Comparison of ENCODE assay signal across 21 cellular contexts in the genomic region with DNA sequence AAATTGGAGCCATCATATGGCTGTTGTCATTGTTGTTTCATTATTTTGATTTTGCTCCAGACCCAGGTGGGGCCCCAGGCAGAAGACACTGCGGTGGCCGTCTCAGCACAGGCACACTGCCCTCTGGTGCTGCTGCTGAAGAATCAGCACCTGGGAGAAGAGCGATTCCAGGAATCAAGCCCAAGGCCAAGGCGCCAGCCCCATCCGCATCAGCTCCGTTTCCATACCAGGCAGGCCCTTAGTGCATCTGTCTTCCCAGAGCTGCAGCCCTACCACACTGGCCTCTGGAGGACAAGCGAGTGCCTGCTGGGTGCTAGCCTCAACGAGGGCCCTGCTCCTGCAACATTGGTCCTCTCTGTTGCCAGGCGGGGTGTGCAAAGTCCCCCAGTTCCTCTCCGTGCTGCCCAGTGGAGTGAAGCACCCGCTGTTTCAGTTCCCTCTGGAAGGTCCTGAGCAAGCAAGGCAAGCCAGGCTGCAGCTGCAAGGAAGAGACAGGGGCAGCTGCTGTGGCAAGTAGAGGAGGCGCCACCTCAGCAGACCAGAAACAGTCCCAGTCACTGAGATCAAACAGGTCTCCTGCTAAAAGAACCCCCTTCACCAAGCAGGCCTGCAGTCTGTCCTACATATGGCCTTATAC. TPM values are rescaled to one million over a fixed set of nuclear protein-coding genes. Genes with fewer than 3 reads are reported as not detected.
DNase-seq lines count a peak whose midpoint lies in the region; ATAC-seq, FAIRE-seq and TF ChIP-seq lines count a peak whose summit lies in the region.
"Had no signal": no experiment of that assay in that cellular context is flagged by ENCODE, and none has a peak within 500 bp of the region (broad histone marks: within the 10 kb centered on the region; RNA-seq: fewer than 3 reads in every experiment).

No MANE protein-coding gene starts in this region.

- peaks cover 32 to 49% (median 45%) of the 10 kb centered on the region in 4 experiments for H3K27me3 ChIP-seq in H1 (replicated peaks in 1 of 4; ENCODE audit: control insufficient read depth in 3 of 4, extremely low read depth in 1 of 4, insufficient read depth in 3 of 4, low read length in 3 of 4)

- peaks cover 2 to 8% of the 10 kb centered on the region in 2 experiments for H4K20me1 ChIP-seq in H1 (replicated peaks in 1 of 2; ENCODE audit: control insufficient read depth in 1 of 2, insufficient read depth in 2 of 2, low read length in 2 of 2)

- H3K27ac Mint-ChIP-seq in type B pancreatic cell, result no peak overlapping the region
- H3K27ac Mint-ChIP-seq: activated CD4-positive, alpha-beta T cell treated with anti-CD3 and anti-CD28 coated beads, Interleukin-2, amount 10 ng/mL, durations not matched to agents 24 days and 14 days; activated naive CD8-positive, alpha-beta T cell treated with anti-CD3 and anti-CD28 coated beads, Interleukin-2, amount 50 U/mL, for 24 hours; natural killer cell had no signal

- H3K23me2 ChIP-seq in H1 (ENCODE audit: low read depth, low read length), result peaks cover 14% of the 10 kb centered on the region; the same call in 1 of the 2 replicates

- TF ChIP-seq RAD21 in H1 (IDR thresholded peaks at IDR 0.05 in 1 of 2, conservative IDR thresholded peaks at IDR 0.05 in 1 of 2; ENCODE audit: low read depth in 2 of 2, low read length in 2 of 2), result peak; percentile 80 to 83

- H3K27ac ChIP-seq in H1 (ENCODE audit: low read depth, low read length), result no peak overlapping the region
- H3K27ac ChIP-seq: heart right ventricle, upper lobe of left lung had no signal

- H3K36me3 ChIP-seq in H1 (ENCODE audit: control insufficient read depth in 2 of 4, insufficient read depth in 4 of 4, low read length in 3 of 4), result no peaks in the 10 kb centered on the region; a peak in 1 of 8 replicates
- H3K36me3 ChIP-seq: HAP-1, heart right ventricle, upper lobe of left lung had no signal

- no peaks in the 10 kb centered on the region; a peak in 1 of 4 replicates for H3K9me3 ChIP-seq in H1 (ENCODE audit: insufficient read depth in 2 of 2, low read depth in 1 of 2, low read length in 1 of 2)
- H3K9me3 ChIP-seq: HAP-1, heart right ventricle, upper lobe of left lung had no signal

- no peak overlapping the region; the same call in 1 of the 2 replicates for H2BK5ac ChIP-seq in H1 (ENCODE audit: low read depth, low read length)

- no peak overlapping the region for H2BK120ac ChIP-seq in H1 (replicated peaks; ENCODE audit: low read depth, low read length)

- no peaks in the 10 kb centered on the region for H3K4me1 Mint-ChIP-seq in type B pancreatic cell (ENCODE audit: unreplicated experiment)
- H3K4me1 Mint-ChIP-seq: activated CD4-positive, alpha-beta T cell treated with anti-CD3 and anti-CD28 coated beads, Interleukin-2, amount 10 ng/mL, durations not matched to agents 24 days and 14 days; activated naive CD8-positive, alpha-beta T cell treated with anti-CD3 and anti-CD28 coated beads, Interleukin-2, amount 50 U/mL, for 24 hours; natural killer cell had no signal

- no peak overlapping the region; the same call in 1 of the 2 replicates for H2BK12ac ChIP-seq in H1 (ENCODE audit: low read depth, low read length)

- H3K9me3 Mint-ChIP-seq in type B pancreatic cell, result no peaks in the 10 kb centered on the region
- H3K9me3 Mint-ChIP-seq: activated CD4-positive, alpha-beta T cell treated with anti-CD3 and anti-CD28 coated beads, Interleukin-2, amount 10 ng/mL, durations not matched to agents 24 days and 14 days; activated naive CD8-positive, alpha-beta T cell treated with anti-CD3 and anti-CD28 coated beads, Interleukin-2, amount 50 U/mL, for 24 hours; activated T-cell treated with anti-CD3 and anti-CD28 coated beads, Interleukin-2, amount 50 U/mL, for 4 hours; natural killer cell had no signal

- no peak overlapping the region for H3K4me3 ChIP-seq in LNCaP clone FGC (ENCODE audit: low read depth, low read length)
- no peak overlapping the region for H3K4me3 ChIP-seq in H1 (ENCODE audit: extremely low read depth in 1 of 4, insufficient read depth in 2 of 4, low read depth in 3 of 4, low read length in 4 of 4)
- H3K4me3 ChIP-seq: HAP-1, heart right ventricle, upper lobe of left lung had no signal

- H3K9ac ChIP-seq in H1 (replicated peaks in 1 of 4; ENCODE audit: extremely low read depth in 1 of 4, low read depth in 3 of 4, low read length in 3 of 4), result no peak overlapping the region

- H3K79me2 ChIP-seq in H1 (ENCODE audit: control insufficient read depth in 1 of 2, insufficient read depth in 2 of 2, low read length in 2 of 2), result no peaks in the 10 kb centered on the region

- H3K4me1 ChIP-seq in H1 (replicated peaks in 1 of 4; ENCODE audit: control insufficient read depth in 3 of 4, insufficient read depth in 4 of 4, low read length in 3 of 4), result peaks cover 0 to 16% (median 13%) of the 10 kb centered on the region in 4 experiments; a peak in 6 of 7 replicates
- H3K4me1 ChIP-seq: HAP-1 had no signal

- no peak overlapping the region for H2AFZ ChIP-seq in H1 (ENCODE audit: low read length)

- peaks cover 85% of the 10 kb centered on the region for H3K27me3 Mint-ChIP-seq in type B pancreatic cell

- no peak for FAIRE-seq in H1 (lab: Jason Lieb, UNC)

- no peak for TF ChIP-seq POLR2A in H1 (IDR thresholded peaks at IDR 0.05; ENCODE audit: control extremely low read depth in 1 of 2, low read depth in 2 of 2, low read length in 2 of 2)

- H2BK20ac ChIP-seq in H1 (ENCODE audit: low read length), result no peak overlapping the region

- TF ChIP-seq CTCF in LNCaP clone FGC (IDR thresholded peaks at IDR 0.05; ENCODE audit: control insufficient read depth, extremely low read depth, insufficient read depth) (peak; percentile 32; the same call in 1 of the 2 replicates), H1 (IDR thresholded peaks at IDR 0.05; ENCODE audit: control extremely low read depth in 1 of 3, insufficient read depth in 1 of 3, low read depth in 1 of 3, low read length in 3 of 3) (peak; percentile 69 to 74 (median 71)), type B pancreatic cell (conservative IDR thresholded peaks at IDR 0.05) (peak; percentile 23), omental fat pad (IDR thresholded peaks at IDR 0.05) (no peak)

- no peak overlapping the region for H3K4ac ChIP-seq in H1 (replicated peaks; ENCODE audit: insufficient read length, low read depth, low read length)

- H4K91ac ChIP-seq in H1 (replicated peaks; ENCODE audit: insufficient read length, low read length), result no peak overlapping the region

- H3K4me3 Mint-ChIP-seq in type B pancreatic cell, result no peak overlapping the region
- H3K4me3 Mint-ChIP-seq: activated CD4-positive, alpha-beta T cell treated with anti-CD3 and anti-CD28 coated beads, Interleukin-2, amount 10 ng/mL, durations not matched to agents 24 days and 14 days; activated naive CD8-positive, alpha-beta T cell treated with anti-CD3 and anti-CD28 coated beads, Interleukin-2, amount 50 U/mL, for 24 hours; activated T-cell treated with anti-CD3 and anti-CD28 coated beads, Interleukin-2, amount 50 U/mL, for 4 hours; natural killer cell had no signal

- in situ Hi-C loops in KBM-7 (cut with MboI; ENCODE audit: low pct_unique_long_range_greater_than_20kb, low sequenced_read_pairs), result no loop called here

- peak; percentile 27 for ATAC-seq in Right ventricle myocardium superior (ENCODE audit: poor library complexity)
- no peak for ATAC-seq in HG03457 (IDR thresholded peaks at IDR 0.05; ENCODE audit: unreplicated experiment)
- ATAC-seq in omental fat pad (ENCODE audit: low FRiP score), result no peak
- ATAC-seq: activated naive CD8-positive, alpha-beta T cell treated with anti-CD3 and anti-CD28 coated beads, Interleukin-2, amount 50 U/mL, for 24 hours; activated T-cell treated with anti-CD3 and anti-CD28 coated beads, Interleukin-2, amount 50 U/mL, for 4 hours; left colon; natural killer cell; Panc1 had no signal

- H3K56ac ChIP-seq in H1 (replicated peaks; ENCODE audit: insufficient read length, low read depth, low read length), result no peak overlapping the region

- POLR2A ChIA-PET in H1 (lab: Charles Lee; ENCODE audit: partially characterized antibody), result no interaction called here

- intact Hi-C loops in Right ventricle myocardium superior (cut with DNase I), result no loop called here
- intact Hi-C loops in cardiac septum (cut with DNase I), result no loop called here

- H3K18ac ChIP-seq in H1 (ENCODE audit: extremely low read depth, low read length), result no peak overlapping the region

- no peak for TF ChIP-seq EP300 in H1 (IDR thresholded peaks at IDR 0.05; ENCODE audit: borderline replicate concordance in 1 of 2, low read depth in 2 of 2, low read length in 2 of 2)

- H3K23ac ChIP-seq in H1 (ENCODE audit: insufficient read length), result no peak overlapping the region

- WGBS in H1 (ENCODE audit: extremely low coverage in 1 of 2, insufficient coverage in 1 of 2, insufficient read length in 1 of 2, insufficient replicate concordance in 2 of 2, low coverage in 1 of 2, low lambda C conversion rate in 2 of 2, missing lambda C conversion rate in 1 of 2), 2 experiments, result 58% methylated on average over 12 of the region's 12 CpGs; no CpG with 5 or more reads in 1 of the 2 experiments

- DNase-seq in Right ventricle myocardium superior, result no peak
- DNase-seq in cardiac septum (ENCODE audit: low spot score), result no peak
- no peak for DNase-seq in LNCaP clone FGC (ENCODE audit: low read depth)
- peak in 1 of 2 experiments; percentile 54 for DNase-seq in H1 (ENCODE audit: low read depth in 1 of 2, low spot score in 2 of 2)
- DNase-seq in type B pancreatic cell (ENCODE audit: extremely low spot score, unreplicated experiment), result no peak
- no peak for DNase-seq in omental fat pad (ENCODE audit: low spot score)
- no peak for DNase-seq in KBM-7
- DNase-seq: activated CD4-positive, alpha-beta T cell treated with anti-CD3 and anti-CD28 coated beads, Interleukin-2, amount 10 ng/mL, durations not matched to agents 24 days and 14 days; activated naive CD8-positive, alpha-beta T cell treated with anti-CD3 and anti-CD28 coated beads, Interleukin-2, amount 50 U/mL, for 24 hours; activated T-cell treated with anti-CD3 and anti-CD28 coated beads, Interleukin-2, amount 50 U/mL, for 4 hours; erythroblast; heart right ventricle; KG1; left colon; natural killer cell; NCI-H187 treated with DMSO at 0.1 percent for 48 hours; T-helper 1 cell; upper lobe of left lung had no signal

- no peak overlapping the region for H4K8ac ChIP-seq in H1 (ENCODE audit: extremely low read depth, insufficient read depth, low read length)

- H3K36me3 Mint-ChIP-seq in type B pancreatic cell, result no peaks in the 10 kb centered on the region
- H3K36me3 Mint-ChIP-seq: natural killer cell had no signal

- no peak overlapping the region for H3K14ac ChIP-seq in H1 (ENCODE audit: insufficient read length)

- H3K4me2 ChIP-seq in H1 (ENCODE audit: insufficient read depth in 1 of 2, low read depth in 2 of 2, low read length in 2 of 2), result no peak overlapping the region

- no peaks in the 10 kb centered on the region for H3K79me1 ChIP-seq in H1 (ENCODE audit: low read depth, low read length)

- H2AK5ac ChIP-seq in H1 (ENCODE audit: low read depth, low read length), result no peak overlapping the region

- H2BK15ac ChIP-seq in H1 (ENCODE audit: low read length), result peak overlapping the region; percentile 97; the same call in 1 of the 2 replicates

- CTCF ChIA-PET in H1 (lab: Charles Lee; ENCODE audit: partially characterized antibody), result interaction anchor here (0.6 to 2.8 kb wide), 30 partner anchors 9 to 513 kb away, joined by 3 to 15 read pairs (median 3); no protein-coding TSS in a partner anchor

- no peak overlapping the region for H4K5ac ChIP-seq in H1 (ENCODE audit: insufficient read length, low read depth, low read length)

RNA-seq across cellular contexts. Expression of a gene that starts 5.2 kb away (rescaled TPM):
- 0.91 TPM for total RNA-seq in Right ventricle myocardium superior
- 0.08 TPM for total RNA-seq in cardiac septum
- 3.4 and 3.7 TPM in 2 replicates for total RNA-seq in H1 (2021; fragmentation: NEBNext Ultra II Directional; extraction: Animal tissue kit (Norgen Biotek cat#: 25700))
- polyA plus RNA-seq in H1 (2011; rRNA removed), result 2.1 and 2.5 TPM in 2 replicates
- 1.9 TPM for polyA plus RNA-seq in H1 (2011; cell fraction: cytosol; rRNA removed)
- polyA plus RNA-seq in H1 (2011; cell fraction: nucleus; rRNA removed), result 3.8 TPM
- polyA plus RNA-seq in H1 (2012, experiment 1 of 2), result 1.5 to 1.9 TPM (median 1.8 TPM) in 4 replicates
- 0.63 TPM for polyA plus RNA-seq in H1 (2012, experiment 2 of 2)
- 2.3 TPM for polyA plus RNA-seq in H1 (2013, experiment 1 of 2)
- 2.1 TPM for polyA plus RNA-seq in H1 (2013, experiment 2 of 2)
- 7.3 and 7.4 TPM in 2 replicates for polyA minus RNA-seq in H1 (2011; rRNA and poly(A)+ RNA removed)
- 1.8 TPM for polyA minus RNA-seq in H1 (2011; cell fraction: cytosol; rRNA and poly(A)+ RNA removed)
- polyA minus RNA-seq in H1 (2011; cell fraction: nucleus; rRNA and poly(A)+ RNA removed), result 2.9 TPM
- total RNA-seq in type B pancreatic cell (ENCODE audit: low replicate concordance), result 1.4 and 2.3 TPM in 2 replicates
- total RNA-seq in omental fat pad, result under 1 TPM in 2 of 4 donors, not detected in 2; 0.09 to 0.79 TPM
- total RNA-seq: activated CD4-positive, alpha-beta T cell treated with anti-CD3 and anti-CD28 coated beads, Interleukin-2, amount 10 ng/mL, durations not matched to agents 24 days and 14 days; activated T-cell treated with anti-CD3 and anti-CD28 coated beads, Interleukin-2, amount 50 U/mL, for 4 hours; natural killer cell had no signal

Comparison
In these comparisons a context has a peak if more than half of its experiments do, and no peak if none do; other contexts are left out.
1. CTCF ChIP-seq: peak in LNCaP clone FGC (single experiment), H1 (3 of 3) and type B pancreatic cell (single experiment); none in omental fat pad (0 of 3).